9 cellular contexts compared by ENCODE assay signal in genomic region chr7:45920543-45921380, GRCh38. TPM values are rescaled to one million over a fixed set of nuclear protein-coding genes. Genes with fewer than 3 reads are reported as not detected.
A peak's percentile ranks its signal among the peaks of the same experiment; 100 is the strongest.
DNase-seq lines count a peak whose midpoint lies in the region; ATAC-seq and TF ChIP-seq lines count a peak whose summit lies in the region.
"Had no signal": no experiment of that assay in that cellular context is flagged by ENCODE, and none has a peak within 500 bp of the region (broad histone marks: within the 10 kb centered on the region; RNA-seq: fewer than 3 reads in every experiment).

Gene IGFBP3, minus strand, starts transcription at chr7:45921272. Its CDS starts 132 bp downstream, at chr7:45921140.

- TF ChIP-seq CTCF in MCF 10A (IDR thresholded peaks at IDR 0.05; ENCODE audit: unreplicated experiment) (no peak), gastrocnemius medialis (IDR thresholded peaks at IDR 0.05 in 4 of 5, conservative IDR thresholded peaks at IDR 0.05 in 1 of 5) (no peak)

- peaks cover 7 to 31% of the 10 kb centered on the region in 2 donors for H3K4me1 ChIP-seq in gastrocnemius medialis

- H3K27ac Mint-ChIP-seq in MCF 10A (ENCODE audit: low read depth, unreplicated experiment) = no peak within 1 kb of the TSS
- H3K27ac Mint-ChIP-seq: CD4-positive, CD25-positive, alpha-beta regulatory T cell had no signal

- H3K36me3 ChIP-seq in gastrocnemius medialis = peaks cover 0 to 12% of the 10 kb centered on the region in 2 donors

- H3K4me3 ChIP-seq in iPS-18c (ENCODE audit: insufficient read depth, low read depth, low read length) (peak within 1 kb of the TSS; percentile 71), gastrocnemius medialis (peak within 1 kb of the TSS; percentile 47 to 64 (median 54))

- POLR2A ChIA-PET in MCF 10A (lab: Yijun Ruan, JAX) = interaction anchor here (0.6 kb wide), 2 partner anchors 352 to 1022 kb away, joined by 3 read pairs; no protein-coding TSS in a partner anchor

- H3K36me3 Mint-ChIP-seq in MCF 10A (ENCODE audit: insufficient read depth, unreplicated experiment) = peaks cover 6% of the 10 kb centered on the region
- H3K36me3 Mint-ChIP-seq: CD4-positive, CD25-positive, alpha-beta regulatory T cell had no signal

- H3K9me3 ChIP-seq in iPS-18c (ENCODE audit: control insufficient read depth, insufficient read depth, low read length) (no peaks in the 10 kb centered on the region), gastrocnemius medialis (no peaks in the 10 kb centered on the region)

- CTCF ChIA-PET in MCF 10A (lab: Yijun Ruan, JAX) = interaction anchor here (0.6 to 11.5 kb wide), 11 partner anchors 15 to 1284 kb away, joined by 3 to 191 read pairs (median 3); no protein-coding TSS in a partner anchor

- peak; percentile 11 to 66 for TF ChIP-seq POLR2A in gastrocnemius medialis (IDR thresholded peaks at IDR 0.05)

- ATAC-seq in gastrocnemius medialis = peak; percentile 28 to 30
- no peak for ATAC-seq in HG03175 (IDR thresholded peaks at IDR 0.05; ENCODE audit: unreplicated experiment)

- intact Hi-C loops in MCF 10A (cut with micrococcal nuclease) (loop anchor here (5.0 to 10.0 kb wide), 6 partner anchors 48 to 1182 kb away; partner anchors contain the start of gene CCDC201), gastrocnemius medialis (cut with DNase I; ENCODE audit: low total_unique reads) (loop anchor here (10.0 kb wide), 3 partner anchors 434 to 864 kb away; no protein-coding TSS in a partner anchor)

- H3K27me3 ChIP-seq in gastrocnemius medialis = peaks cover 43 to 50% (median 45%) of the 10 kb centered on the region in 3 donors

- H3K9me3 Mint-ChIP-seq in MCF 10A (ENCODE audit: unreplicated experiment) = no peaks in the 10 kb centered on the region

- no TSS peak for BruUV-seq in MCF 10A (replicated peaks; lab: Mats Ljungman, UMichigan)

- H3K4me1 Mint-ChIP-seq in MCF 10A (ENCODE audit: insufficient read depth, unreplicated experiment) = peaks cover 45% of the 10 kb centered on the region

- peak; percentile 17 to 69 for DNase-seq in NCI-H2081 (lab: John Stamatoyannopoulos, UW)
- no peak for DNase-seq in NCI-H2081 treated with DMSO at 0.1 percent for 48 hours (lab: John Stamatoyannopoulos, UW)
- peak; percentile 91 for DNase-seq in NCI-H748 (lab: John Stamatoyannopoulos, UW; ENCODE audit: unreplicated experiment)
- DNase-seq in MCF 10A (ENCODE audit: unreplicated experiment) = peak; percentile 43
- no peak for DNase-seq in gastrocnemius medialis
- DNase-seq in stimulated activated CD8-positive, alpha-beta memory T cell treated with anti-CD3 and anti-CD28 coated beads, Interleukin-4, amount 100 ng/mL, for 48 hours = no peak

- peak within 1 kb of the TSS in 3 of 4 donors; percentile 36 to 55 (median 53) for H3K27ac ChIP-seq in gastrocnemius medialis

- H3K27me3 Mint-ChIP-seq in MCF 10A (ENCODE audit: insufficient read depth, unreplicated experiment) = no peaks in the 10 kb centered on the region

- H3K4me3 Mint-ChIP-seq in MCF 10A (ENCODE audit: unreplicated experiment) = peak within 1 kb of the TSS; percentile 74

- in situ Hi-C loops in gastrocnemius medialis (cut with MboI; ENCODE audit: low sequenced_read_pairs in 4 of 4) = loop anchor here (5.0 to 10.0 kb wide), 4 partner anchors 434 to 1167 kb away; no protein-coding TSS in a partner anchor

RNA-seq across cellular contexts. Expression of gene IGFBP3, which starts in this region (rescaled TPM):
- 42.9 and 164 TPM in 2 replicates for total RNA-seq in MCF 10A (2022)
- 100 to 1,000 TPM in 1 of 4 donors, 10 to 100 TPM in 3; 81.4 to 203 (median 90.2) TPM for total RNA-seq in gastrocnemius medialis

Comparison
In these comparisons a context has a peak if more than half of its experiments do, and no peak if none do; other contexts are left out.
1. DNase-seq: peak in NCI-H2081 (2 of 2), NCI-H748 (single experiment) and MCF 10A (single experiment); none in NCI-H2081 treated with DMSO at 0.1 percent for 48 hours (single experiment), gastrocnemius medialis (0 of 2) and stimulated activated CD8-positive, alpha-beta memory T cell treated with anti-CD3 and anti-CD28 coated beads, Interleukin-4, amount 100 ng/mL, for 48 hours (single experiment).